In genomic region chr10:90865400-90865799, GRCh38 we compare ENCODE assay signal across 14 cellular contexts. TPM values are rescaled to one million over a fixed set of nuclear protein-coding genes. Genes with fewer than 3 reads are reported as not detected.
DNase-seq lines count a peak whose midpoint lies in the region; ATAC-seq, FAIRE-seq and TF ChIP-seq lines count a peak whose summit lies in the region.
"Had no signal": no experiment of that assay in that cellular context is flagged by ENCODE, and none has a peak within 500 bp of the region (broad histone marks: within the 10 kb centered on the region; RNA-seq: fewer than 3 reads in every experiment).

No MANE protein-coding gene starts in this region.

- DNase-seq in A549 (ENCODE audit: low read depth in 1 of 2, low spot score in 1 of 2) (peak in 1 of 2 experiments; percentile 27), GM06990 (ENCODE audit: extremely low read depth, insufficient read length) (no peak), PC-3 (peak; percentile 15), fibroblast of gingiva (ENCODE audit: low read depth) (peak; percentile 38), suprapubic skin (ENCODE audit: low spot score in 2 of 2) (no peak), colonic mucosa (no peak)
- DNase-seq: activated T-cell treated with anti-CD3 and anti-CD28 coated beads, Interleukin-2, amount 50 U/mL, for 72 hours; esophagus squamous epithelium; NCI-H1436 treated with DMSO at 0.1 percent for 48 hours; stimulated activated CD4-positive, alpha-beta T cell treated with anti-CD3 and anti-CD28 coated beads, Interleukin-15, amount 100 ng/mL, for 24 hours; substantia nigra; T-helper 17 cell had no signal

- H3K27ac ChIP-seq in A549: no peak overlapping the region
- no peak overlapping the region for H3K27ac ChIP-seq in PC-3 (ENCODE audit: low read length)
- H3K27ac ChIP-seq in suprapubic skin: no peak overlapping the region
- H3K27ac ChIP-seq in colonic mucosa: no peak overlapping the region
- H3K27ac ChIP-seq: esophagus squamous epithelium had no signal

- H3K79me2 ChIP-seq in PC-3 (ENCODE audit: low read length): no peaks in the 10 kb centered on the region

- H4K20me1 ChIP-seq in PC-3 (ENCODE audit: low read length): no peaks in the 10 kb centered on the region

- TF ChIP-seq EP300 in A549 (IDR thresholded peaks at IDR 0.05) (no peak), suprapubic skin (IDR thresholded peaks at IDR 0.05) (no peak)

- H3K4me3 ChIP-seq in A549: no peak overlapping the region
- no peak overlapping the region for H3K4me3 ChIP-seq in GM06990 (replicated peaks; ENCODE audit: low read depth, low read length)
- H3K4me3 ChIP-seq in PC-3 (ENCODE audit: low read length): no peak overlapping the region
- H3K4me3 ChIP-seq in suprapubic skin: no peak overlapping the region
- no peak overlapping the region for H3K4me3 ChIP-seq in colonic mucosa
- H3K4me3 ChIP-seq: esophagus squamous epithelium had no signal

- POLR2A ChIA-PET in A549 (lab: Yijun Ruan, JAX) (interaction anchor here (0.7 kb wide), 1 partner anchor 9 kb away, joined by 7 read pairs; no protein-coding TSS in a partner anchor), PC-3 (lab: Charles Lee; ENCODE audit: unreplicated experiment) (no interaction called here)

- H3K9me2 ChIP-seq in PC-3 (replicated peaks; ENCODE audit: low read length): no peaks in the 10 kb centered on the region

- no peaks in the 10 kb centered on the region for H3F3A ChIP-seq in PC-3 (ENCODE audit: low read length, unreplicated experiment)

- peak in 1 of 2 experiments; percentile 59; a peak in 2 of 6 replicates for ATAC-seq in A549
- ATAC-seq in PC-3: no peak
- no peak for ATAC-seq in GM18870 (IDR thresholded peaks at IDR 0.05; ENCODE audit: unreplicated experiment)
- ATAC-seq in GM21515 (IDR thresholded peaks at IDR 0.05; ENCODE audit: unreplicated experiment): no peak
- ATAC-seq: activated T-cell treated with anti-CD3 and anti-CD28 coated beads, Interleukin-2, amount 50 U/mL, for 72 hours; T-helper 17 cell had no signal

- TF ChIP-seq RAD21 in A549 (conservative IDR thresholded peaks at IDR 0.05 in 1 of 2, IDR thresholded peaks at IDR 0.05 in 1 of 2): no peak

- no TSS peak for BruUV-seq in PC-3 (replicated peaks; lab: Mats Ljungman, UMichigan)

- H3K4me1 ChIP-seq in A549 (no peaks in the 10 kb centered on the region), PC-3 (ENCODE audit: insufficient read depth, low read length) (no peaks in the 10 kb centered on the region), suprapubic skin (no peaks in the 10 kb centered on the region), colonic mucosa (no peaks in the 10 kb centered on the region)
- H3K4me1 ChIP-seq: esophagus squamous epithelium had no signal

- no peaks in the 10 kb centered on the region for H3K27me3 ChIP-seq in GM06990 (replicated peaks; ENCODE audit: control insufficient read depth, insufficient read depth, low read length)
- H3K27me3 ChIP-seq in PC-3 (ENCODE audit: low read length): no peaks in the 10 kb centered on the region
- H3K27me3 ChIP-seq in suprapubic skin: peaks cover 17% of the 10 kb centered on the region
- no peaks in the 10 kb centered on the region for H3K27me3 ChIP-seq in colonic mucosa

- no peak overlapping the region for H3K4me2 ChIP-seq in A549
- no peak overlapping the region for H3K4me2 ChIP-seq in PC-3 (ENCODE audit: low read length)

- CTCF ChIA-PET in A549 (lab: Yijun Ruan, JAX) (interaction anchor here (0.5 to 3.7 kb wide), 17 partner anchors 14 to 1701 kb away, joined by 3 to 29 read pairs (median 3); partner anchors contain the start of gene TNKS2), PC-3 (lab: Charles Lee) (interaction anchor here (0.7 kb wide), 1 partner anchor 202 kb away, joined by 9 read pairs; no protein-coding TSS in a partner anchor)

- no peak overlapping the region for H2AFZ ChIP-seq in PC-3 (ENCODE audit: low read length)

- H3K9me3 ChIP-seq in A549 (peaks cover 18% of the 10 kb centered on the region), PC-3 (ENCODE audit: low read length) (no peaks in the 10 kb centered on the region), suprapubic skin (no peaks in the 10 kb centered on the region), colonic mucosa (no peaks in the 10 kb centered on the region)
- H3K9me3 ChIP-seq: esophagus squamous epithelium had no signal

- intact Hi-C loops in PC-3 (cut with micrococcal nuclease) (no loop called here), colonic mucosa (cut with DNase I) (no loop called here)

- H3K9ac ChIP-seq in PC-3 (ENCODE audit: low read length) (no peak overlapping the region), colonic mucosa (ENCODE audit: low read depth in 2 of 2, low read length in 2 of 2) (no peak overlapping the region)

- TF ChIP-seq CTCF in A549 (IDR thresholded peaks at IDR 0.05) (peak; percentile 48), GM06990 (IDR thresholded peaks at IDR 0.05; ENCODE audit: insufficient read depth, low read length, poor library complexity, severe bottlenecking) (peak; percentile 42), PC-3 (conservative IDR thresholded peaks at IDR 0.05; ENCODE audit: low read depth, low read length) (peak; percentile 52), suprapubic skin (IDR thresholded peaks at IDR 0.05) (no peak), colonic mucosa (IDR thresholded peaks at IDR 0.05) (no peak)

- WGBS in A549 (ENCODE audit: missing lambda C conversion rate): 3% methylated on average over 3 of the region's 3 CpGs
- 38% methylated on average over 3 of the region's 3 CpGs for WGBS in suprapubic skin

- TF ChIP-seq POLR2A in A549 (IDR thresholded peaks at IDR 0.05; ENCODE audit: low read length) (no peak), suprapubic skin (IDR thresholded peaks at IDR 0.05) (no peak)

- no peak for FAIRE-seq in A549 (lab: Jason Lieb, UNC)

- no peaks in the 10 kb centered on the region for H3K36me3 ChIP-seq in GM06990 (ENCODE audit: control insufficient read depth, insufficient read depth, low read length)
- no peaks in the 10 kb centered on the region for H3K36me3 ChIP-seq in PC-3 (ENCODE audit: low read depth, low read length)
- H3K36me3 ChIP-seq in suprapubic skin: no peaks in the 10 kb centered on the region
- no peaks in the 10 kb centered on the region for H3K36me3 ChIP-seq in colonic mucosa
- H3K36me3 ChIP-seq: esophagus squamous epithelium had no signal

TF ChIP-seq in A549, 52 proteins besides CTCF, POLR2A, EP300 and RAD21:
- TF ChIP-seq GATA3 (IDR thresholded peaks at IDR 0.05; ENCODE audit: borderline replicate concordance) (no peak), EHF (CRISPR knock-in tag; IDR thresholded peaks at IDR 0.05) (no peak), ELK1 (IDR thresholded peaks at IDR 0.05; ENCODE audit: low read depth, low read length) (no peak), CHD2 (IDR thresholded peaks at IDR 0.05; ENCODE audit: low read length, partially characterized antibody) (no peak), RARB (CRISPR knock-in tag; IDR thresholded peaks at IDR 0.05) (no peak), CBX2 (IDR thresholded peaks at IDR 0.05; ENCODE audit: borderline replicate concordance, low read depth) (no peak), ZC3H11A (IDR thresholded peaks at IDR 0.05) (no peak)

RNA-seq across cellular contexts. Expression of gene RPP30, which starts 6.4 kb away (rescaled TPM):
- polyA plus RNA-seq in A549 (2011; rRNA removed) (61.4 and 70.9 TPM in 2 replicates), A549 (2017; fragmentation: RNase III; extraction: RNeasy Plus Mini Kit Qiagen cat#74134 plus additional on column Dnase treatment) (51.0 to 58.3 TPM (median 54.3 TPM) in 3 replicates)
- 26.7 and 29.4 TPM in 2 replicates for polyA plus RNA-seq in A549 (2012; cell fraction: cytosol; rRNA removed)
- 13.1 and 22.5 TPM in 2 replicates for polyA plus RNA-seq in A549 (2012; cell fraction: nucleus; rRNA removed)
- polyA minus RNA-seq in A549 (2011; rRNA and poly(A)+ RNA removed): 16.9 and 24.3 TPM in 2 replicates
- total RNA-seq in PC-3 (2014; rRNA removed) (44.3 and 57.8 TPM in 2 replicates), suprapubic skin (10 to 100 TPM; 34.4 to 57.5 (median 38.7) TPM), colonic mucosa (10 to 100 TPM; 22.0 to 39.7 TPM)

RNA-seq across cellular contexts. Expression of gene HTR7, which starts 7.6 kb away (rescaled TPM):
- polyA plus RNA-seq in A549 (2011; rRNA removed) (0.04 TPM in 2 replicates), A549 (2017; fragmentation: RNase III; extraction: RNeasy Plus Mini Kit Qiagen cat#74134 plus additional on column Dnase treatment) (0.05 to 0.11 TPM (median 0.05 TPM) in 3 replicates)
- polyA plus RNA-seq in A549 (2012; cell fraction: cytosol; rRNA removed): 0.03 and 0.04 TPM in 2 replicates
- 0.01 TPM in 1 of 2 replicates, not detected in the other for polyA plus RNA-seq in A549 (2012; cell fraction: nucleus; rRNA removed)
- not detected in 2 replicates for polyA minus RNA-seq in A549 (2011; rRNA and poly(A)+ RNA removed)
- total RNA-seq in PC-3 (2014; rRNA removed) (0.29 and 0.62 TPM in 2 replicates), suprapubic skin (under 1 TPM; 0.23 to 0.59 (median 0.38) TPM), colonic mucosa (under 1 TPM; 0.07 to 0.29 TPM)

RNA-seq across cellular contexts. Expression of gene ANKRD1, which starts 55.5 kb away (rescaled TPM):
- 8.5 and 17.1 TPM in 2 replicates for polyA plus RNA-seq in A549 (2011; rRNA removed)
- 12.8 and 14.5 TPM in 2 replicates for polyA plus RNA-seq in A549 (2012; cell fraction: cytosol; rRNA removed)
- polyA plus RNA-seq in A549 (2012; cell fraction: nucleus; rRNA removed): 9.8 and 11.7 TPM in 2 replicates
- polyA plus RNA-seq in A549 (2017; fragmentation: RNase III; extraction: RNeasy Plus Mini Kit Qiagen cat#74134 plus additional on column Dnase treatment): 6.8 to 14.0 TPM (median 10.7 TPM) in 3 replicates
- 5.8 and 7.4 TPM in 2 replicates for polyA minus RNA-seq in A549 (2011; rRNA and poly(A)+ RNA removed)
- 2.8 and 3.5 TPM in 2 replicates for total RNA-seq in PC-3 (2014; rRNA removed)
- under 1 TPM in 1 of 4 donors, not detected in 3; 0.30 TPM for total RNA-seq in suprapubic skin
- total RNA-seq in colonic mucosa: under 1 TPM in 1 of 2 donors, not detected in 1; 0.32 TPM
- total RNA-seq: activated T-cell treated with anti-CD3 and anti-CD28 coated beads, Interleukin-2, amount 50 U/mL, for 72 hours; esophagus squamous epithelium; T-helper 17 cell had no signal

Comparison
In these comparisons a context has a peak if more than half of its experiments do, and no peak if none do; other contexts are left out.
1. DNase-seq: peak in PC-3 (single experiment) and fibroblast of gingiva (single experiment); none in GM06990 (single experiment), suprapubic skin (0 of 2) and colonic mucosa (single experiment).
2. CTCF ChIP-seq: peak in A549 (single experiment), GM06990 (single experiment) and PC-3 (single experiment); none in suprapubic skin (0 of 2) and colonic mucosa (single experiment).